In the genomic region with DNA sequence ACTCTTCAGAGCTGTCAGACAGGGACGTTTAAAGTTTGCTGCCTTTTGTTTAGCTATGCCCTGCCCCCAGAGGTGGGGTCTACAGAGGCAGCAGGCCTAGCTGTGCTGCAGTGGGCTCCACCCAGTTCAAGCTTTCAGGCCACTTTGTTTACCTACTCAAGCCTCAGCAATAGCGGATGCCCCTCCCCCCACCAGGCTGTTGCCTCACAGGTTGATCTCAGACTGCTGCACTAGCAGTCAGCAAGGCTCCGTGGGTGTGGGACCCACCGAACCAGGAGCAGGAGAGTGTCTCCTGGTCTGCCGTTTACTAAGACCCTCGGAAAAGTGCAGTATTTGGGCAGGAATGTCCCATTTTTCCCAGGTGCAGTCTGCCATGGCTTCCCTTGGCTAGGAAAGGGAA, we compare ENCODE assay signal across 11 cellular contexts. TPM values are rescaled to one million over a fixed set of nuclear protein-coding genes. Genes with fewer than 3 reads are reported as not detected.
"Had no signal": no experiment of that assay in that cellular context is flagged by ENCODE, and none has a peak within 500 bp of the region (broad histone marks: within the 10 kb centered on the region; RNA-seq: fewer than 3 reads in every experiment).

No MANE protein-coding gene starts in this region.

RNA-seq across cellular contexts. Expression of a gene that starts 2.1 kb away (rescaled TPM):
- total RNA-seq: activated CD4-positive, alpha-beta T cell treated with anti-CD3 and anti-CD28 coated beads, Interleukin-2, amount 10 ng/mL, durations not matched to agents 24 days and 14 days; activated CD8-positive, alpha-beta memory T cell treated with anti-CD3 and anti-CD28 coated beads for 36 hours; activated CD8-positive, alpha-beta T cell treated with anti-CD3 and anti-CD28 coated beads for 36 hours; activated naive CD8-positive, alpha-beta T cell treated with anti-CD3 and anti-CD28 coated beads for 36 hours; activated T-cell treated with anti-CD3 and anti-CD28 coated beads, Interleukin-2, amount 50 U/mL, for 72 hours; cerebellum; M059J; OCI-LY7; Right ventricle myocardium superior had no signal

RNA-seq across cellular contexts. Expression of a gene that starts 42.8 kb away (rescaled TPM):
- total RNA-seq: activated CD4-positive, alpha-beta T cell treated with anti-CD3 and anti-CD28 coated beads, Interleukin-2, amount 10 ng/mL, durations not matched to agents 24 days and 14 days; activated CD8-positive, alpha-beta memory T cell treated with anti-CD3 and anti-CD28 coated beads for 36 hours; activated CD8-positive, alpha-beta T cell treated with anti-CD3 and anti-CD28 coated beads for 36 hours; activated naive CD8-positive, alpha-beta T cell treated with anti-CD3 and anti-CD28 coated beads for 36 hours; activated T-cell treated with anti-CD3 and anti-CD28 coated beads, Interleukin-2, amount 50 U/mL, for 72 hours; activated T-helper 17 cell treated with anti-CD3 and anti-CD28 coated beads, Interleukin-2, amount 50 U/mL, for 72 hours; cerebellum; M059J; OCI-LY7; PC-9 had no signal
